7 cellular contexts compared by ENCODE assay signal in genomic region chr10:72258617-72259016, GRCh38. TPM values are rescaled to one million over a fixed set of nuclear protein-coding genes. Genes with fewer than 3 reads are reported as not detected.
A peak's percentile ranks its signal among the peaks of the same experiment; 100 is the strongest.
DNase-seq lines count a peak whose midpoint lies in the region; ATAC-seq and TF ChIP-seq lines count a peak whose summit lies in the region.

No MANE protein-coding gene starts in this region.

- no peaks in the 10 kb centered on the region for H3F3A ChIP-seq in OCI-LY1 (ENCODE audit: insufficient read depth, low read length)

- H3K27me3 Mint-ChIP-seq in CD8-positive, alpha-beta memory T cell = no peaks in the 10 kb centered on the region

- no peaks in the 10 kb centered on the region for H4K20me1 ChIP-seq in OCI-LY1 (ENCODE audit: insufficient read depth, low read length)

- CTCF ChIA-PET in CD8-positive, alpha-beta memory T cell (lab: Charles Lee) = interaction anchor here (1.1 to 4.6 kb wide), 4 partner anchors 9 to 16 kb away, joined by 3 to 28 read pairs (median 6); partner anchors contain the start of gene DDIT4

- no peak overlapping the region for H2AFZ ChIP-seq in OCI-LY1 (ENCODE audit: low read length)

- no peak for DNase-seq in CD8-positive, alpha-beta memory T cell
- no peak for DNase-seq in epithelial cell of prostate (ENCODE audit: low read depth, low spot score)
- no peak for DNase-seq in sigmoid colon
- no peak for DNase-seq in DMS79 (lab: John Stamatoyannopoulos, UW)
- DNase-seq in NCI-H2196 treated with DMSO at 0.1 percent for 48 hours (lab: John Stamatoyannopoulos, UW; ENCODE audit: unreplicated experiment) = no peak

- H3K4me1 Mint-ChIP-seq in CD8-positive, alpha-beta memory T cell = peaks cover 55 to 73% (median 61%) of the 10 kb centered on the region in 3 donors

- H3K9me3 ChIP-seq in CD8-positive, alpha-beta memory T cell (ENCODE audit: low read length) = no peaks in the 10 kb centered on the region
- H3K9me3 ChIP-seq in OCI-LY1 (ENCODE audit: low read length) = no peaks in the 10 kb centered on the region
- H3K9me3 ChIP-seq in sigmoid colon = no peaks in the 10 kb centered on the region

- H3K9ac ChIP-seq in OCI-LY1 (ENCODE audit: low read length) = no peak overlapping the region

- H3K9me2 ChIP-seq in OCI-LY1 (ENCODE audit: low read depth, low read length) = no peaks in the 10 kb centered on the region

- no peaks in the 10 kb centered on the region for H3K36me3 Mint-ChIP-seq in CD8-positive, alpha-beta memory T cell

- H3K27me3 ChIP-seq in CD8-positive, alpha-beta memory T cell (ENCODE audit: insufficient read depth, low read length, poor library complexity, severe bottlenecking) = no peaks in the 10 kb centered on the region
- no peaks in the 10 kb centered on the region for H3K27me3 ChIP-seq in OCI-LY1 (ENCODE audit: insufficient read depth, low read length)
- H3K27me3 ChIP-seq in sigmoid colon = no peaks in the 10 kb centered on the region

- WGBS in sigmoid colon, 2 donors = 97 to 99% methylated on average over 4 of the region's 4 CpGs

- no peak overlapping the region for H3K4me2 ChIP-seq in OCI-LY1 (ENCODE audit: low read length)

- TF ChIP-seq EP300 in sigmoid colon (IDR thresholded peaks at IDR 0.05) = no peak

- TF ChIP-seq POLR2A in sigmoid colon (IDR thresholded peaks at IDR 0.05) = no peak

- intact Hi-C loops in sigmoid colon (cut with DNase I) = loop anchor here (5.0 kb wide), 1 partner anchor 41 kb away; the partner anchor contains the start of genes ANAPC16 and ASCC1

- POLR2A ChIA-PET in CD8-positive, alpha-beta memory T cell (lab: Charles Lee) = interaction anchor here (0.9 kb wide), 1 partner anchor 13 kb away, joined by 10 read pairs; no protein-coding TSS in a partner anchor

- no peak for TF ChIP-seq CTCF in OCI-LY1 (IDR thresholded peaks at IDR 0.05; ENCODE audit: low read length)
- TF ChIP-seq CTCF in sigmoid colon (IDR thresholded peaks at IDR 0.05) = no peak

- peak overlapping the region in 4 of 7 donors; percentile 15 to 75 (median 42) for H3K4me3 Mint-ChIP-seq in CD8-positive, alpha-beta memory T cell

- no peak overlapping the region for H3K4me3 ChIP-seq in CD8-positive, alpha-beta memory T cell (ENCODE audit: low read length)
- no peak overlapping the region for H3K4me3 ChIP-seq in OCI-LY1 (ENCODE audit: low read depth, low read length, poor library complexity, severe bottlenecking)
- no peak overlapping the region for H3K4me3 ChIP-seq in sigmoid colon

- peaks cover 88% of the 10 kb centered on the region for H3K4me1 ChIP-seq in CD8-positive, alpha-beta memory T cell (ENCODE audit: insufficient read depth, low read length)
- peaks cover 70% of the 10 kb centered on the region for H3K4me1 ChIP-seq in OCI-LY1 (ENCODE audit: insufficient read depth, low read length, severe bottlenecking)
- peaks cover 0 to 73% (median 72%) of the 10 kb centered on the region in 4 donors for H3K4me1 ChIP-seq in sigmoid colon

- no peak for ATAC-seq in HG02588 (IDR thresholded peaks at IDR 0.05; ENCODE audit: unreplicated experiment)

- no peaks in the 10 kb centered on the region for H3K79me2 ChIP-seq in OCI-LY1 (ENCODE audit: insufficient read depth, low read length)

- no peak overlapping the region for H3K27ac ChIP-seq in CD8-positive, alpha-beta memory T cell (ENCODE audit: low read depth, low read length)
- H3K27ac ChIP-seq in OCI-LY1 (ENCODE audit: low read depth, low read length, poor library complexity, severe bottlenecking) (peak overlapping the region; percentile 90), epithelial cell of prostate (peak overlapping the region; percentile 96), sigmoid colon (peak overlapping the region; percentile 83 to 91 (median 88))

- peak overlapping the region in 6 of 8 donors; percentile 44 to 88 (median 74) for H3K27ac Mint-ChIP-seq in CD8-positive, alpha-beta memory T cell

- no peaks in the 10 kb centered on the region for H3K9me3 Mint-ChIP-seq in CD8-positive, alpha-beta memory T cell

- no peaks in the 10 kb centered on the region for H3K36me3 ChIP-seq in CD8-positive, alpha-beta memory T cell (ENCODE audit: insufficient read depth, low read length)
- H3K36me3 ChIP-seq in OCI-LY1 (ENCODE audit: insufficient read depth, low read length) = no peaks in the 10 kb centered on the region
- no peaks in the 10 kb centered on the region for H3K36me3 ChIP-seq in sigmoid colon

RNA-seq across cellular contexts. Expression of gene DDIT4, which starts 15.1 kb away (rescaled TPM):
- 100 to 1,000 TPM; 144 to 156 TPM for total RNA-seq in CD8-positive, alpha-beta memory T cell
- polyA plus RNA-seq in CD8-positive, alpha-beta memory T cell = 183 TPM
- total RNA-seq in sigmoid colon = 100 to 1,000 TPM in 2 of 4 donors, 10 to 100 TPM in 2; 77.2 to 202 (median 133) TPM
- polyA plus RNA-seq in sigmoid colon = 100 to 1,000 TPM in 1 of 3 donors, 10 to 100 TPM in 2; 71.5 to 413 (median 85.3) TPM

RNA-seq across cellular contexts. Expression of gene ASCC1, which starts 42.5 kb away (rescaled TPM):
- total RNA-seq in CD8-positive, alpha-beta memory T cell = 10 to 100 TPM; 36.3 to 43.2 TPM
- 19.1 TPM for polyA plus RNA-seq in CD8-positive, alpha-beta memory T cell
- total RNA-seq in sigmoid colon = 10 to 100 TPM; 21.0 to 53.7 (median 37.1) TPM
- 10 to 100 TPM; 15.3 to 21.5 (median 15.6) TPM for polyA plus RNA-seq in sigmoid colon

RNA-seq across cellular contexts. Expression of gene ANAPC16, which starts 42.8 kb away (rescaled TPM):
- 10 to 100 TPM; 68.1 to 78.3 TPM for total RNA-seq in CD8-positive, alpha-beta memory T cell
- 329 TPM for polyA plus RNA-seq in CD8-positive, alpha-beta memory T cell
- 100 to 1,000 TPM in 3 of 4 donors, 10 to 100 TPM in 1; 80.0 to 228 (median 157) TPM for total RNA-seq in sigmoid colon
- 100 to 1,000 TPM; 107 to 203 (median 198) TPM for polyA plus RNA-seq in sigmoid colon
